19 cellular contexts compared by ENCODE assay signal in genomic region chr6:14601490-14601889, GRCh38.
DNase-seq lines count a peak whose midpoint lies in the region; ATAC-seq lines count a peak whose summit lies in the region.
"Had no signal": no experiment of that assay in that cellular context is flagged by ENCODE, and none has a peak within 500 bp of the region (broad histone marks: within the 10 kb centered on the region; RNA-seq: fewer than 3 reads in every experiment).

No MANE protein-coding gene starts in this region.

- DNase-seq in COR-L47 (lab: John Stamatoyannopoulos, UW) (peak; percentile 91), NCI-H1092 treated with DMSO at 0.1 percent for 48 hours (lab: John Stamatoyannopoulos, UW) (peak; percentile 46), NCI-H345 (lab: John Stamatoyannopoulos, UW) (peak; percentile 46), astrocyte of the hippocampus (ENCODE audit: low read depth, low spot score) (peak; percentile 19), T-cell (no peak)
- DNase-seq in activated naive CD4-positive, alpha-beta T cell (lab: John Stamatoyannopoulos, UW): no peak
- DNase-seq: activated CD4-positive, alpha-beta T cell treated with anti-CD3 and anti-CD28 coated beads, Interleukin-2, amount 10 ng/mL, durations not matched to agents 7 days and 5 days; brain microvascular endothelial cell; dorsolateral prefrontal cortex; heart left ventricle; MM.1S; natural killer cell; NCI-H526; stimulated activated CD4-positive, alpha-beta T cell treated with anti-CD3 and anti-CD28 coated beads, Interleukin-4, amount 100 ng/mL, for 1 hour had no signal

- H3K27ac Mint-ChIP-seq in T-cell: no peak overlapping the region
- H3K27ac Mint-ChIP-seq: activated CD4-positive, alpha-beta T cell treated with anti-CD3 and anti-CD28 coated beads, Interleukin-2, amount 10 ng/mL, durations not matched to agents 7 days and 5 days; activated naive CD4-positive, alpha-beta T cell treated with anti-CD3 and anti-CD28 coated beads, Interleukin-2, amount 50 U/mL, for 24 hours; memory B cell; natural killer cell had no signal

- H3K4me1 Mint-ChIP-seq in T-cell: peaks cover 0 to 5% (median 0%) of the 10 kb centered on the region in 3 donors
- H3K4me1 Mint-ChIP-seq: activated naive CD4-positive, alpha-beta T cell treated with anti-CD3 and anti-CD28 coated beads, Interleukin-2, amount 50 U/mL, for 24 hours; natural killer cell had no signal

- no peak overlapping the region for H3K4me3 Mint-ChIP-seq in T-cell
- H3K4me3 Mint-ChIP-seq: activated CD4-positive, alpha-beta T cell treated with anti-CD3 and anti-CD28 coated beads, Interleukin-2, amount 10 ng/mL, durations not matched to agents 7 days and 5 days; activated naive CD4-positive, alpha-beta T cell treated with anti-CD3 and anti-CD28 coated beads, Interleukin-2, amount 50 U/mL, for 24 hours; memory B cell; natural killer cell had no signal

- POLR2A ChIA-PET in T-cell (lab: Charles Lee): no interaction called here

- CTCF ChIA-PET in T-cell (lab: Charles Lee): no interaction called here

- H3K9me3 Mint-ChIP-seq in T-cell: no peaks in the 10 kb centered on the region
- H3K9me3 Mint-ChIP-seq: activated naive CD4-positive, alpha-beta T cell treated with anti-CD3 and anti-CD28 coated beads, Interleukin-2, amount 50 U/mL, for 24 hours; natural killer cell had no signal

- H3K36me3 Mint-ChIP-seq in T-cell: no peaks in the 10 kb centered on the region
- H3K36me3 Mint-ChIP-seq: activated naive CD4-positive, alpha-beta T cell treated with anti-CD3 and anti-CD28 coated beads, Interleukin-2, amount 50 U/mL, for 24 hours; memory B cell; natural killer cell had no signal

- ATAC-seq in T-cell (replicated peaks in 1 of 4) (no peak), GM21423 (IDR thresholded peaks at IDR 0.05; ENCODE audit: unreplicated experiment) (no peak), GM18909 (IDR thresholded peaks at IDR 0.05; ENCODE audit: poor library complexity, unreplicated experiment) (no peak)
- ATAC-seq: heart left ventricle, natural killer cell, Panc1 had no signal

- no peaks in the 10 kb centered on the region for H3K27me3 Mint-ChIP-seq in T-cell
- H3K27me3 Mint-ChIP-seq: activated CD4-positive, alpha-beta T cell treated with anti-CD3 and anti-CD28 coated beads, Interleukin-2, amount 10 ng/mL, durations not matched to agents 7 days and 5 days; activated naive CD4-positive, alpha-beta T cell treated with anti-CD3 and anti-CD28 coated beads, Interleukin-2, amount 50 U/mL, for 24 hours; memory B cell had no signal

Comparison
In these comparisons a context has a peak if more than half of its experiments do, and no peak if none do; other contexts are left out.
1. DNase-seq: peak in COR-L47 (single experiment), NCI-H1092 treated with DMSO at 0.1 percent for 48 hours (single experiment), NCI-H345 (single experiment) and astrocyte of the hippocampus (single experiment); none in T-cell (0 of 34) and activated naive CD4-positive, alpha-beta T cell (0 of 4).